In genomic region chr5:178781936-178782335, GRCh38 we compare ENCODE assay signal across 8 cellular contexts.
"Had no signal": no experiment of that assay in that cellular context is flagged by ENCODE, and none has a peak within 500 bp of the region (broad histone marks: within the 10 kb centered on the region; RNA-seq: fewer than 3 reads in every experiment).

No MANE protein-coding gene starts in this region.

- DNase-seq: H9, IMR-90 had no signal

- ATAC-seq: GM23338, HCT116, K562 had no signal

- H2AFZ ChIP-seq: GM23338 had no signal

- H3K4me2 ChIP-seq: GM23338 had no signal

- H3K4me3 ChIP-seq: GM23338, K562 had no signal

- FAIRE-seq: H1, H54, K562 had no signal

- H3K27ac ChIP-seq: HL-60 had no signal
